In genomic region chr1:2412773-2413494, GRCh38 we compare ENCODE assay signal across 1 cellular context.
TF ChIP-seq lines count a peak whose summit lies in the region.

No MANE protein-coding gene starts in this region.

TF ChIP-seq in HepG2, 621 proteins besides CTCF, POLR2A, EP300 and RAD21 (continued from another document and continues in another):
- peak; percentile 19; the same call in 1 of the 2 replicates for TF ChIP-seq ZNF318 (CRISPR knock-in tag; IDR thresholded peaks at IDR 0.05)
- TF ChIP-seq KAT7 (CRISPR knock-in tag; IDR thresholded peaks at IDR 0.05; ENCODE audit: borderline replicate concordance), result 0 out of 2 replicates have a peak, but pooled peaks have one; percentile 22
- TF ChIP-seq ZSCAN9 (CRISPR knock-in tag; IDR thresholded peaks at IDR 0.05; ENCODE audit: borderline replicate concordance), result no peak
- TF ChIP-seq UBTF (CRISPR knock-in tag; IDR thresholded peaks at IDR 0.05), result peak; percentile 61
- 0 out of 2 replicates have a peak, but pooled peaks have one; percentile 51 for TF ChIP-seq SNAPC2 (CRISPR knock-in tag; IDR thresholded peaks at IDR 0.05)
- TF ChIP-seq CERS6 (CRISPR knock-in tag; IDR thresholded peaks at IDR 0.05), result no peak
- TF ChIP-seq ZBTB34 (CRISPR knock-in tag; IDR thresholded peaks at IDR 0.05), result peak; percentile 35; the same call in 1 of the 2 replicates
- TF ChIP-seq RBFOX2 (IDR thresholded peaks at IDR 0.05; ENCODE audit: low read depth, low read length), result peak; percentile 86
- TF ChIP-seq, protein P1, sequence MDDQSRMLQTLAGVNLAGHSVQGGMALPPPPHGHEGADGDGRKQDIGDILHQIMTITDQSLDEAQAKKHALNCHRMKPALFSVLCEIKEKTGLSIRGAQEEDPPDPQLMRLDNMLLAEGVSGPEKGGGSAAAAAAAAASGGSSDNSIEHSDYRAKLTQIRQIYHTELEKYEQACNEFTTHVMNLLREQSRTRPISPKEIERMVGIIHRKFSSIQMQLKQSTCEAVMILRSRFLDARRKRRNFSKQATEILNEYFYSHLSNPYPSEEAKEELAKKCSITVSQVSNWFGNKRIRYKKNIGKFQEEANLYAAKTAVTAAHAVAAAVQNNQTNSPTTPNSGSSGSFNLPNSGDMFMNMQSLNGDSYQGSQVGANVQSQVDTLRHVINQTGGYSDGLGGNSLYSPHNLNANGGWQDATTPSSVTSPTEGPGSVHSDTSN (CRISPR knock-in tag; IDR thresholded peaks at IDR 0.05; ENCODE audit: borderline replicate concordance), result peak; percentile 22; the same call in 1 of the 2 replicates
- TF ChIP-seq SMAD9 (CRISPR knock-in tag; IDR thresholded peaks at IDR 0.05), result 0 out of 2 replicates have a peak, but pooled peaks have one; percentile 90
- TF ChIP-seq GATAD2A (CRISPR knock-in tag; IDR thresholded peaks at IDR 0.05), result no peak
- no peak for TF ChIP-seq FOXO4 (CRISPR knock-in tag; conservative IDR thresholded peaks at IDR 0.05)
- TF ChIP-seq ZNF614 (CRISPR knock-in tag; IDR thresholded peaks at IDR 0.05; ENCODE audit: borderline replicate concordance), result no peak
- TF ChIP-seq CAMTA2 (CRISPR knock-in tag; IDR thresholded peaks at IDR 0.05; ENCODE audit: borderline replicate concordance), result no peak
- no peak for TF ChIP-seq TGIF2 (CRISPR knock-in tag; IDR thresholded peaks at IDR 0.05)
- TF ChIP-seq KAT8 (CRISPR knock-in tag; IDR thresholded peaks at IDR 0.05), result no peak; the same call in 1 of the 2 replicates
- peak; percentile 74 for TF ChIP-seq ZFY (CRISPR knock-in tag; IDR thresholded peaks at IDR 0.05)
- TF ChIP-seq AHDC1 (CRISPR knock-in tag; IDR thresholded peaks at IDR 0.05; ENCODE audit: borderline replicate concordance), result peak; percentile 34; the same call in 1 of the 2 replicates
- TF ChIP-seq LCORL (IDR thresholded peaks at IDR 0.05), result no peak
- TF ChIP-seq LCORL (CRISPR knock-in tag; IDR thresholded peaks at IDR 0.05), result peak; percentile 76; the same call in 1 of the 2 replicates
- TF ChIP-seq ZC3H4 (CRISPR knock-in tag; IDR thresholded peaks at IDR 0.05; ENCODE audit: borderline replicate concordance), result peak; percentile 49
- no peak for TF ChIP-seq FOXK1 (CRISPR knock-in tag; IDR thresholded peaks at IDR 0.05; ENCODE audit: borderline replicate concordance, low read depth)
- peak; percentile 62; the same call in 1 of the 2 replicates for TF ChIP-seq ZNF543 (CRISPR knock-in tag; IDR thresholded peaks at IDR 0.05)
- peak; percentile 67 for TF ChIP-seq SP5 (CRISPR knock-in tag; IDR thresholded peaks at IDR 0.05; ENCODE audit: borderline replicate concordance, low read depth)
- TF ChIP-seq TSC22D2 (CRISPR knock-in tag; IDR thresholded peaks at IDR 0.05; ENCODE audit: borderline replicate concordance), result no peak
- TF ChIP-seq, protein P2, sequence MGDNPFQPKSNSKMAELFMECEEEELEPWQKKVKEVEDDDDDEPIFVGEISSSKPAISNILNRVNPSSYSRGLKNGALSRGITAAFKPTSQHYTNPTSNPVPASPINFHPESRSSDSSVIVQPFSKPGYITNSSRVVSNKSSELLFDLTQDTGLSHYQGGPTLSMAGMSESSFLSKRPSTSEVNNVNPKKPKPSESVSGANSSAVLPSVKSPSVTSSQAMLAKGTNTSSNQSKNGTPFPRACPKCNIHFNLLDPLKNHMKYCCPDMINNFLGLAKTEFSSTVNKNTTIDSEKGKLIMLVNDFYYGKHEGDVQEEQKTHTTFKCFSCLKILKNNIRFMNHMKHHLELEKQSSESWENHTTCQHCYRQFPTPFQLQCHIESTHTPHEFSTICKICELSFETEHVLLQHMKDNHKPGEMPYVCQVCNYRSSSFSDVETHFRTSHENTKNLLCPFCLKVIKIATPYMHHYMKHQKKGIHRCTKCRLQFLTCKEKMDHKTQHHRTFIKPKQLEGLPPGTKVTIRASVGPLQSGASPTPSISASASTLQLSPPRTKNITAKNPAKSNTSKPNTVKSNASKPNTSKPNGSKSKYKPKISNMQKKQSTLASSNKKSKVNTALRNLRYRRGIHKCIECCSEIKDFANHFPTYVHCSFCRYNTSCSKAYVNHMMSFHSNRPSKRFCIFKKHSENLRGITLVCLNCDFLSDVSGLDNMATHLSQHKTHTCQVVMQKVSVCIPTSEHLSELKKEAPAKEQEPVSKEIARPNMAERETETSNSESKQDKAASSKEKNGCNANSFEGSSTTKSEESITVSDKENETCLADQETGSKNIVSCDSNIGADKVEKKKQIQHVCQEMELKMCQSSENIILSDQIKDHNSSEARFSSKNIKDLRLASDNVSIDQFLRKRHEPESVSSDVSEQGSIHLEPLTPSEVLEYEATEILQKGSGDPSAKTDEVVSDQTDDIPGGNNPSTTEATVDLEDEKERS (CRISPR knock-in tag; IDR thresholded peaks at IDR 0.05), result no peak
